In genomic region chr14:49920260-49920659, GRCh38 we compare ENCODE assay signal across 22 cellular contexts. TPM values are rescaled to one million over a fixed set of nuclear protein-coding genes. Genes with fewer than 3 reads are reported as not detected.
DNase-seq lines count a peak whose midpoint lies in the region; ATAC-seq and TF ChIP-seq lines count a peak whose summit lies in the region.
"Had no signal": no experiment of that assay in that cellular context is flagged by ENCODE, and none has a peak within 500 bp of the region (broad histone marks: within the 10 kb centered on the region; RNA-seq: fewer than 3 reads in every experiment).

No MANE protein-coding gene starts in this region.

- TF ChIP-seq CTCF in mucosa of descending colon (IDR thresholded peaks at IDR 0.05) (no peak), transverse colon (IDR thresholded peaks at IDR 0.05) (no peak)

- H3K9ac ChIP-seq in GM23248, result no peak overlapping the region

- WGBS in GM23248 (ENCODE audit: low coverage in 1 of 2, low lambda C conversion rate in 2 of 2, missing lambda C conversion rate in 2 of 2), 2 experiments, result 100% methylated on average over 1 of the region's 1 CpG
- 71% methylated on average over 1 of the region's 1 CpG; no CpG with 5 or more reads in 1 of the 2 donors for WGBS in transverse colon (ENCODE audit: low coverage in 1 of 2), 2 donors

- H3K27me3 ChIP-seq in GM23248 (replicated peaks; ENCODE audit: insufficient read depth) (no peaks in the 10 kb centered on the region), transverse colon (no peaks in the 10 kb centered on the region)

- peak overlapping the region; percentile 21 for H3K4me3 Mint-ChIP-seq in T-helper 17 cell
- no peak overlapping the region for H3K4me3 Mint-ChIP-seq in activated CD8-positive, alpha-beta T cell treated with anti-CD3 and anti-CD28 coated beads, Interleukin-2, amount 10 ng/mL, durations not matched to agents 7 days and 5 days
- H3K4me3 Mint-ChIP-seq: CD14-positive monocyte had no signal

- no peak for TF ChIP-seq POLR2A in transverse colon (IDR thresholded peaks at IDR 0.05)

- no peak overlapping the region for H3K27ac Mint-ChIP-seq in T-helper 17 cell
- no peak overlapping the region for H3K27ac Mint-ChIP-seq in activated CD8-positive, alpha-beta T cell treated with anti-CD3 and anti-CD28 coated beads, Interleukin-2, amount 10 ng/mL, durations not matched to agents 7 days and 5 days

- intact Hi-C loops in mucosa of descending colon (cut with DNase I, micrococcal nuclease), result no loop called here
- intact Hi-C loops in transverse colon (cut with DNase I; ENCODE audit: low total_unique reads), result no loop called here

- H3F3A ChIP-seq in GM23248 (ENCODE audit: insufficient read depth), result 0 out of 2 replicates have a peak, but pooled peaks cover 7% of the 10 kb centered on the region

- no peaks in the 10 kb centered on the region for H3K36me3 ChIP-seq in GM23248 (ENCODE audit: low read depth)
- no peaks in the 10 kb centered on the region for H3K36me3 ChIP-seq in mucosa of descending colon (ENCODE audit: low read depth)
- no peaks in the 10 kb centered on the region for H3K36me3 ChIP-seq in transverse colon

- no peak overlapping the region for H3K4me3 ChIP-seq in GM23248
- H3K4me3 ChIP-seq in mucosa of descending colon, result no peak overlapping the region
- no peak overlapping the region for H3K4me3 ChIP-seq in transverse colon
- H3K4me3 ChIP-seq: GM12878 had no signal

- no peaks in the 10 kb centered on the region for H3K9me3 Mint-ChIP-seq in activated CD8-positive, alpha-beta T cell treated with anti-CD3 and anti-CD28 coated beads, Interleukin-2, amount 10 ng/mL, durations not matched to agents 7 days and 5 days (ENCODE audit: insufficient read depth)

- peaks cover 5% of the 10 kb centered on the region for H3K4me1 ChIP-seq in GM23248 (ENCODE audit: insufficient read depth)
- H3K4me1 ChIP-seq in mucosa of descending colon (ENCODE audit: low read depth), result peaks cover 4% of the 10 kb centered on the region
- peaks cover 0 to 8% (median 0%) of the 10 kb centered on the region in 4 donors for H3K4me1 ChIP-seq in transverse colon

- no peak for TF ChIP-seq EP300 in transverse colon (IDR thresholded peaks at IDR 0.05; ENCODE audit: low read depth)

- H3K27ac ChIP-seq in GM23248 (no peak overlapping the region), transverse colon (peak overlapping the region in 3 of 4 donors; percentile 40 to 55 (median 48))
- H3K27ac ChIP-seq: RWPE1 had no signal

- ATAC-seq in T-helper 17 cell (peak; percentile 45), mucosa of descending colon (peak; percentile 84)
- no peak for ATAC-seq in activated CD8-positive, alpha-beta T cell treated with anti-CD3 and anti-CD28 coated beads, Interleukin-2, amount 10 ng/mL, durations not matched to agents 7 days and 5 days
- ATAC-seq: HepG2, PC-3 had no signal

- no peaks in the 10 kb centered on the region for H4K20me1 ChIP-seq in GM23248 (ENCODE audit: insufficient read depth)

- POLR2A ChIA-PET in activated CD8-positive, alpha-beta T cell treated with anti-CD3 and anti-CD28 coated beads, Interleukin-2, amount 10 ng/mL, durations not matched to agents 7 days and 5 days (lab: Charles Lee), result no interaction called here

- H3K4me2 ChIP-seq in GM23248 (ENCODE audit: unreplicated experiment), result no peak overlapping the region

- peaks cover 3% of the 10 kb centered on the region for H3K36me3 Mint-ChIP-seq in T-helper 17 cell (ENCODE audit: low read depth)
- no peaks in the 10 kb centered on the region for H3K36me3 Mint-ChIP-seq in activated CD8-positive, alpha-beta T cell treated with anti-CD3 and anti-CD28 coated beads, Interleukin-2, amount 10 ng/mL, durations not matched to agents 7 days and 5 days (ENCODE audit: low read depth)
- H3K36me3 Mint-ChIP-seq: CD14-positive monocyte had no signal

- no peaks in the 10 kb centered on the region for H3K9me2 ChIP-seq in GM23248 (ENCODE audit: insufficient read depth)

- no peaks in the 10 kb centered on the region for H3K27me3 Mint-ChIP-seq in T-helper 17 cell
- H3K27me3 Mint-ChIP-seq in activated CD8-positive, alpha-beta T cell treated with anti-CD3 and anti-CD28 coated beads, Interleukin-2, amount 10 ng/mL, durations not matched to agents 7 days and 5 days (ENCODE audit: low read depth), result no peaks in the 10 kb centered on the region

- no peaks in the 10 kb centered on the region for H3K79me2 ChIP-seq in GM23248 (ENCODE audit: insufficient read depth)

- peaks cover 18% of the 10 kb centered on the region for H3K4me1 Mint-ChIP-seq in T-helper 17 cell
- H3K4me1 Mint-ChIP-seq in activated CD8-positive, alpha-beta T cell treated with anti-CD3 and anti-CD28 coated beads, Interleukin-2, amount 10 ng/mL, durations not matched to agents 7 days and 5 days (ENCODE audit: low read depth), result peaks cover 12% of the 10 kb centered on the region

- in situ Hi-C loops in GM23248 (cut with MboI), result no loop called here
- in situ Hi-C loops in transverse colon (cut with MboI; ENCODE audit: low pct_ligation_motif_present in 1 of 4, low pct_unique_long_range_greater_than_20kb in 1 of 4, low sequenced_read_pairs in 3 of 4), result no loop called here

- no peaks in the 10 kb centered on the region for H3K9me3 ChIP-seq in GM23248 (ENCODE audit: low read depth)
- no peaks in the 10 kb centered on the region for H3K9me3 ChIP-seq in T-helper 17 cell (ENCODE audit: control insufficient read depth, low read length, poor library complexity, severe bottlenecking)
- H3K9me3 ChIP-seq in mucosa of descending colon, result no peaks in the 10 kb centered on the region
- H3K9me3 ChIP-seq in transverse colon, result no peaks in the 10 kb centered on the region

- H2AFZ ChIP-seq in GM23248, result peak overlapping the region; percentile 26; the same call in 1 of the 2 replicates

- CTCF ChIA-PET in activated CD8-positive, alpha-beta T cell treated with anti-CD3 and anti-CD28 coated beads, Interleukin-2, amount 10 ng/mL, durations not matched to agents 7 days and 5 days (lab: Charles Lee), result interaction anchor here (1.1 kb wide), 1 partner anchor 58 kb away, joined by 3 read pairs; no protein-coding TSS in a partner anchor

- no peak for DNase-seq in GM23248
- DNase-seq in T-helper 17 cell, result no peak
- no peak for DNase-seq in mucosa of descending colon
- DNase-seq in transverse colon, result no peak
- no peak for DNase-seq in NCI-H1105 treated with DMSO at 0.1 percent for 48 hours (lab: John Stamatoyannopoulos, UW)
- no peak for DNase-seq in activated CD8-positive, alpha-beta T cell treated with anti-CD3 and anti-CD28 coated beads, Interleukin-2, amount 10 ng/mL, durations not matched to agents 7 days and 5 days
- DNase-seq in activated CD4-positive, alpha-beta T cell treated with anti-CD3 and anti-CD28 coated beads, Interleukin-2, amount 50 U/mL, for 1 hour, result no peak
- DNase-seq: ACHN, DMS153, EL, KG1, NCI-H1417, NCI-H187 treated with DMSO at 0.1 percent for 48 hours, NCI-H226, NCI-H524, NCI-H82, PC-3, SIG-M5 had no signal

RNA-seq across cellular contexts. Expression of gene ARF6, which starts 27.4 kb away (rescaled TPM):
- 88.3 and 92.5 TPM in 2 replicates for total RNA-seq in GM23248 (2014; rRNA removed; shearing (Covaris generic))
- polyA plus RNA-seq in GM23248 (2016; fragmentation: Nextera tagmentation; extraction: Ambion mirVana), result 120 and 123 TPM in 2 replicates
- 10 to 100 TPM; 95.2 to 98.5 TPM for total RNA-seq in T-helper 17 cell
- 100 to 1,000 TPM in 2 of 3 donors, 10 to 100 TPM in 1; 84.3 to 125 (median 123) TPM for total RNA-seq in mucosa of descending colon
- total RNA-seq in transverse colon, result 100 to 1,000 TPM in 2 of 4 donors, 10 to 100 TPM in 2; 70.3 to 120 (median 101) TPM
- total RNA-seq in activated CD8-positive, alpha-beta T cell treated with anti-CD3 and anti-CD28 coated beads, Interleukin-2, amount 10 ng/mL, durations not matched to agents 7 days and 5 days, result 100 to 1,000 TPM; 183 to 193 TPM
